33 cellular contexts compared by ENCODE assay signal in genomic region chr12:111240374-111240773, GRCh38.
DNase-seq lines count a peak whose midpoint lies in the region; ATAC-seq, FAIRE-seq and TF ChIP-seq lines count a peak whose summit lies in the region.
"Had no signal": no experiment of that assay in that cellular context is flagged by ENCODE, and none has a peak within 500 bp of the region (broad histone marks: within the 10 kb centered on the region; RNA-seq: fewer than 3 reads in every experiment).

No MANE protein-coding gene starts in this region.

- H3K4me2 ChIP-seq in BLaER1 (peak overlapping the region; percentile 44; the same call in 1 of the 2 replicates), H1 (ENCODE audit: insufficient read depth in 1 of 2, low read depth in 2 of 2, low read length in 2 of 2) (no peak overlapping the region), HepG2 (ENCODE audit: low read depth, low read length) (no peak overlapping the region)
- H3K4me2 ChIP-seq in BLaER1 treated with 17β-estradiol and CSF1 and Interleukin-3, amounts not matched to agents 10 nM and 100 nM: peak overlapping the region in 10 of 11 experiments; percentile 15 to 81 (median 60); a peak in 16 of 22 replicates
- H3K4me2 ChIP-seq: A549 had no signal

- TF ChIP-seq RAD21 in H1 (IDR thresholded peaks at IDR 0.05 in 1 of 2, conservative IDR thresholded peaks at IDR 0.05 in 1 of 2; ENCODE audit: low read depth in 2 of 2, low read length in 2 of 2) (no peak), HepG2 (CRISPR knock-in tag; IDR thresholded peaks at IDR 0.05) (no peak)

- FAIRE-seq in H1 (lab: Jason Lieb, UNC) (no peak), HepG2 (lab: Jason Lieb, UNC) (no peak), urothelium cell line (lab: Jason Lieb, UNC) (no peak)
- FAIRE-seq: A204.1, A549, D721Med had no signal

- H3K36me3 ChIP-seq in BLaER1 (no peaks in the 10 kb centered on the region), H1 (ENCODE audit: control insufficient read depth in 2 of 4, insufficient read depth in 4 of 4, low read length in 3 of 4) (no peaks in the 10 kb centered on the region), HepG2 (replicated peaks in 1 of 2; ENCODE audit: control insufficient read depth in 1 of 2, insufficient read depth in 2 of 2, low read length in 2 of 2) (no peaks in the 10 kb centered on the region)
- H3K36me3 ChIP-seq in BLaER1 treated with 17β-estradiol and CSF1 and Interleukin-3, amounts not matched to agents 10 nM and 100 nM: no peaks in the 10 kb centered on the region
- H3K36me3 ChIP-seq: BE2C had no signal

- no peak overlapping the region for H2BK120ac ChIP-seq in H1 (replicated peaks; ENCODE audit: low read depth, low read length)

- H3K27me3 ChIP-seq in BLaER1 (no peaks in the 10 kb centered on the region), H1 (replicated peaks in 1 of 4; ENCODE audit: control insufficient read depth in 3 of 4, extremely low read depth in 1 of 4, insufficient read depth in 3 of 4, low read length in 3 of 4) (no peaks in the 10 kb centered on the region; a peak in 2 of 7 replicates), HepG2 (ENCODE audit: control insufficient read depth in 1 of 2, insufficient read depth in 2 of 2, low read length in 2 of 2) (peaks cover 0 to 12% of the 10 kb centered on the region in 2 experiments; a peak in 2 of 5 replicates)
- no peaks in the 10 kb centered on the region for H3K27me3 ChIP-seq in BLaER1 treated with 17β-estradiol and CSF1 and Interleukin-3, amounts not matched to agents 10 nM and 100 nM
- H3K27me3 ChIP-seq: BE2C had no signal

- peaks cover 7% of the 10 kb centered on the region; the same call in 1 of the 2 replicates for H3K9me3 ChIP-seq in BLaER1
- H3K9me3 ChIP-seq in BLaER1 treated with 17β-estradiol and CSF1 and Interleukin-3, amounts not matched to agents 10 nM and 100 nM (replicated peaks in 1 of 11): peaks cover 5 to 32% (median 21%) of the 10 kb centered on the region in 11 experiments; a peak in 17 of 22 replicates
- peaks cover 5 to 7% of the 10 kb centered on the region in 2 experiments; a peak in 2 of 4 replicates for H3K9me3 ChIP-seq in H1 (ENCODE audit: insufficient read depth in 2 of 2, low read depth in 1 of 2, low read length in 1 of 2)
- H3K9me3 ChIP-seq in HepG2 (ENCODE audit: low read length): no peaks in the 10 kb centered on the region

- POLR2A ChIA-PET in H1 (lab: Charles Lee; ENCODE audit: partially characterized antibody) (interaction anchor here (1.1 kb wide), 1 partner anchor 15 kb away, joined by 3 read pairs; no protein-coding TSS in a partner anchor), HepG2 (lab: Yijun Ruan, JAX) (no interaction called here), HEK293T (lab: Yijun Ruan, JAX) (no interaction called here)

- H2BK12ac ChIP-seq in H1 (ENCODE audit: low read depth, low read length): no peak overlapping the region

- no peak overlapping the region for H4K91ac ChIP-seq in H1 (replicated peaks; ENCODE audit: insufficient read length, low read length)

- DNase-seq in H1 (ENCODE audit: low read depth in 1 of 2, low spot score in 2 of 2) (no peak), HepG2 (ENCODE audit: low spot score) (no peak), NCI-H526 (lab: John Stamatoyannopoulos, UW) (no peak), urothelium cell line (ENCODE audit: low spot score) (no peak), HEK293T (ENCODE audit: extremely low spot score) (no peak)
- DNase-seq: 8988T; ACHN; AML-193; BE2C; C1 segment of cervical spinal cord; Caco-2; Calu3; CD4-positive, alpha-beta memory T cell; CD4-positive, alpha-beta T cell; CD4-positive, CD25-positive, alpha-beta regulatory T cell; CD8-positive, alpha-beta memory T cell; CD8-positive, alpha-beta T cell; COR-L47; DMS 273 treated with DMSO at 0.1 percent for 48 hours; DMS153; DMS53; DMS79; DMS79 treated with DMSO at 0.1 percent for 48 hours; DND-41; EL had no signal

- H3K4me1 ChIP-seq in BLaER1: peaks cover 18% of the 10 kb centered on the region
- peaks cover 0 to 27% (median 23%) of the 10 kb centered on the region in 10 experiments; a peak in 18 of 20 replicates for H3K4me1 ChIP-seq in BLaER1 treated with 17β-estradiol and CSF1 and Interleukin-3, amounts not matched to agents 10 nM and 100 nM
- no peaks in the 10 kb centered on the region for H3K4me1 ChIP-seq in H1 (replicated peaks in 1 of 4; ENCODE audit: control insufficient read depth in 3 of 4, insufficient read depth in 4 of 4, low read length in 3 of 4)
- no peaks in the 10 kb centered on the region for H3K4me1 ChIP-seq in HepG2 (ENCODE audit: insufficient read depth, low read length)
- H3K4me1 ChIP-seq: A549, Caco-2 had no signal

- H3K4me3 ChIP-seq in BLaER1 (no peak overlapping the region), H1 (ENCODE audit: extremely low read depth in 1 of 4, insufficient read depth in 2 of 4, low read depth in 3 of 4, low read length in 4 of 4) (no peak overlapping the region), HepG2 (replicated peaks in 1 of 3; ENCODE audit: insufficient read depth in 1 of 3, low read depth in 2 of 3, low read length in 3 of 3) (no peak overlapping the region)
- H3K4me3 ChIP-seq in BLaER1 treated with 17β-estradiol and CSF1 and Interleukin-3, amounts not matched to agents 10 nM and 100 nM: no peak overlapping the region
- H3K4me3 ChIP-seq: A549 had no signal

- H3K79me1 ChIP-seq in H1 (ENCODE audit: low read depth, low read length): no peaks in the 10 kb centered on the region

- TF ChIP-seq CTCF in H1 (IDR thresholded peaks at IDR 0.05; ENCODE audit: control extremely low read depth in 1 of 3, insufficient read depth in 1 of 3, low read depth in 1 of 3, low read length in 3 of 3): no peak
- TF ChIP-seq CTCF in HepG2 (CRISPR knock-in tag; IDR thresholded peaks at IDR 0.05): no peak

- H3K18ac ChIP-seq in H1 (ENCODE audit: extremely low read depth, low read length): no peak overlapping the region

- H2AK5ac ChIP-seq in H1 (ENCODE audit: low read depth, low read length): no peak overlapping the region

- no peak overlapping the region for H4K8ac ChIP-seq in H1 (ENCODE audit: extremely low read depth, insufficient read depth, low read length)

- ATAC-seq in HepG2: no peak
- no peak for ATAC-seq in HG03095 (IDR thresholded peaks at IDR 0.05; ENCODE audit: unreplicated experiment)
- ATAC-seq: A549; CD8-positive, alpha-beta T cell had no signal

- intact Hi-C loops in HepG2 (cut with micrococcal nuclease; ENCODE audit: unreplicated experiment): no loop called here

- H2BK5ac ChIP-seq in H1 (ENCODE audit: low read depth, low read length): no peak overlapping the region

- H3K56ac ChIP-seq in H1 (replicated peaks; ENCODE audit: insufficient read length, low read depth, low read length): no peak overlapping the region

- H4K5ac ChIP-seq in H1 (ENCODE audit: insufficient read length, low read depth, low read length): no peak overlapping the region

- no peak overlapping the region for H3K4ac ChIP-seq in H1 (replicated peaks; ENCODE audit: insufficient read length, low read depth, low read length)

- H2BK20ac ChIP-seq in H1 (ENCODE audit: low read length): no peak overlapping the region

- H3K9ac ChIP-seq in BLaER1 (no peak overlapping the region), H1 (replicated peaks in 1 of 4; ENCODE audit: extremely low read depth in 1 of 4, low read depth in 3 of 4, low read length in 3 of 4) (no peak overlapping the region), HepG2 (ENCODE audit: insufficient read depth, low read depth, low read length) (no peak overlapping the region)
- H3K9ac ChIP-seq in BLaER1 treated with 17β-estradiol and CSF1 and Interleukin-3, amounts not matched to agents 10 nM and 100 nM: no peak overlapping the region

- no peak overlapping the region for H3K27ac ChIP-seq in BLaER1
- peak overlapping the region in 5 of 11 experiments; percentile 3 to 61 (median 48); a peak in 5 of 22 replicates for H3K27ac ChIP-seq in BLaER1 treated with 17β-estradiol and CSF1 and Interleukin-3, amounts not matched to agents 10 nM and 100 nM
- H3K27ac ChIP-seq in H1 (ENCODE audit: low read depth, low read length): no peak overlapping the region
- no peak overlapping the region for H3K27ac ChIP-seq in HepG2 (ENCODE audit: extremely low read length, insufficient read depth, low read length)
- H3K27ac ChIP-seq: 22Rv1, A549, C4-2B had no signal

- H3K79me2 ChIP-seq in H1 (ENCODE audit: control insufficient read depth in 1 of 2, insufficient read depth in 2 of 2, low read length in 2 of 2): no peaks in the 10 kb centered on the region
- no peaks in the 10 kb centered on the region for H3K79me2 ChIP-seq in HepG2 (ENCODE audit: insufficient read depth, low read length)

- H2BK15ac ChIP-seq in H1 (ENCODE audit: low read length): no peak overlapping the region

- no peak overlapping the region for H3K14ac ChIP-seq in H1 (ENCODE audit: insufficient read length)

- no peaks in the 10 kb centered on the region for H4K20me1 ChIP-seq in BLaER1
- no peaks in the 10 kb centered on the region for H4K20me1 ChIP-seq in BLaER1 treated with 17β-estradiol and CSF1 and Interleukin-3, amounts not matched to agents 10 nM and 100 nM
- peaks cover 0 to 4% of the 10 kb centered on the region in 2 experiments for H4K20me1 ChIP-seq in H1 (replicated peaks in 1 of 2; ENCODE audit: control insufficient read depth in 1 of 2, insufficient read depth in 2 of 2, low read length in 2 of 2)
- no peaks in the 10 kb centered on the region for H4K20me1 ChIP-seq in HepG2 (ENCODE audit: insufficient read depth, low read length)

- H2AFZ ChIP-seq in H1 (ENCODE audit: low read length): no peak overlapping the region
- no peak overlapping the region for H2AFZ ChIP-seq in HepG2 (ENCODE audit: low read length)

- in situ Hi-C loops in HepG2 (cut with HindIII; ENCODE audit: extremely low pct_ligation_motif_present, low pct_unique_long_range_greater_than_20kb): no loop called here

- no peak overlapping the region for H3K23ac ChIP-seq in H1 (ENCODE audit: insufficient read length)

- WGBS in H1 (ENCODE audit: extremely low coverage in 1 of 2, insufficient coverage in 1 of 2, insufficient read length in 1 of 2, insufficient replicate concordance in 2 of 2, low coverage in 1 of 2, low lambda C conversion rate in 2 of 2, missing lambda C conversion rate in 1 of 2), 2 experiments: 91% methylated on average over 4 of the region's 4 CpGs; no CpG with 5 or more reads in 1 of the 2 experiments
- WGBS in HepG2 (ENCODE audit: low lambda C conversion rate): 0% methylated on average over 3 of the region's 4 CpGs

- BruUV-seq in HepG2 (replicated peaks; lab: Mats Ljungman, UMichigan): no TSS peak

- CTCF ChIA-PET in H1 (lab: Charles Lee; ENCODE audit: partially characterized antibody): interaction anchor here (0.7 to 2.7 kb wide), 2 partner anchors 32 to 91 kb away, joined by 4 to 11 read pairs; no protein-coding TSS in a partner anchor
- CTCF ChIA-PET in HepG2 (lab: Yijun Ruan, JAX; ENCODE audit: low intra/inter-chr PET ratio, low total read pairs): no interaction called here
- CTCF ChIA-PET in HEK293T (lab: Yijun Ruan, JAX): interaction anchor here (0.6 kb wide), 1 partner anchor 118 kb away, joined by 3 read pairs; no protein-coding TSS in a partner anchor

- H3K23me2 ChIP-seq in H1 (ENCODE audit: low read depth, low read length): no peaks in the 10 kb centered on the region

- TF ChIP-seq POLR2A in H1 (IDR thresholded peaks at IDR 0.05; ENCODE audit: control extremely low read depth in 1 of 2, low read depth in 2 of 2, low read length in 2 of 2): no peak
- TF ChIP-seq POLR2A in HepG2 (IDR thresholded peaks at IDR 0.05; ENCODE audit: insufficient read depth in 1 of 2, low read depth in 2 of 2, low read length in 2 of 2): no peak

- TF ChIP-seq EP300 in H1 (IDR thresholded peaks at IDR 0.05; ENCODE audit: borderline replicate concordance in 1 of 2, low read depth in 2 of 2, low read length in 2 of 2): no peak
- TF ChIP-seq EP300 in HepG2 (IDR thresholded peaks at IDR 0.05; ENCODE audit: low read depth in 2 of 2, low read length in 2 of 2): no peak
- no peak for TF ChIP-seq EP300 in HepG2 (CRISPR knock-in tag; IDR thresholded peaks at IDR 0.05; ENCODE audit: borderline replicate concordance)

Comparison
In these comparisons a context has a peak if more than half of its experiments do, and no peak if none do; other contexts are left out.
1. H3K4me2 ChIP-seq: peak in BLaER1 (single experiment) and BLaER1 treated with 17β-estradiol and CSF1 and Interleukin-3, amounts not matched to agents 10 nM and 100 nM (10 of 11); none in H1 (0 of 2) and HepG2 (single experiment).